ENCODE assay signal across 1 cellular context in the genomic region with DNA sequence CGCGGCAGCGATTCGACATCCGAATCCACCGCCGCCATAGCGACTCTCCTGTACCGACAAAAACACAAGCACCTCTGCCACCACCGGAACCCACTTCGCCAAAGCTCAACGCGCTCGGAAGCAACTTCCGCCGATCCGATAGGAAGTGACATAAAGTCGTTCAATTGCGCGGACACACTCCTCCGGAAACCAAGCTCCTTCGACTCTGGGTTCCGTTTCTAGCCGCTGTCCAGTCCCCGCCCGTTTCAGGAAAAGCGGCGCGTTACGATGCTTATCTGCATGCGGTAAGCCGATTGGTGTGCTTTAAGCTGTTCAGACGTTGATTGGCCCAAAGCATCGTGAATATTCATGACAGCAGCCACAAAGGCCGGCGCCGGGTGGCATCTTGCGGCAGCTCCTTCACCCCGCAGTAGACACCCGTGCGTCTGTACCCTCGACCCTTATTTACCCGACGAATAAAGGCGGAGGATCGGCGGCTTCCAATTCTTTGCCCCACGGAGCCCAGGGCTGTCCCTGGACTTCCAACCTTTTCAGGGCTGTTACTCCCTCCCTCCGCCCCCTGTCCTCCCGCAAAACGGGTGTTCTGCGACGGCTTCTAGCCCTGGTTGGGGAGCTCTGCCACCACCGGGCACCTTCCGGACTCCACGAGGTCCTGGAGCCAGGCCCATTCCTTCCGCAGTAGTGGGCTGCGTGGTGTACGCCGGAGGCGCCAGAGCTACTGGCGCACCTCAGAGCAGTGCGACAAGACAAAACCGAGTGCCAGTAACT.
A peak's percentile ranks its signal among the peaks of the same experiment; 100 is the strongest.
TF ChIP-seq lines count a peak whose summit lies in the region.

A gene with protein sequence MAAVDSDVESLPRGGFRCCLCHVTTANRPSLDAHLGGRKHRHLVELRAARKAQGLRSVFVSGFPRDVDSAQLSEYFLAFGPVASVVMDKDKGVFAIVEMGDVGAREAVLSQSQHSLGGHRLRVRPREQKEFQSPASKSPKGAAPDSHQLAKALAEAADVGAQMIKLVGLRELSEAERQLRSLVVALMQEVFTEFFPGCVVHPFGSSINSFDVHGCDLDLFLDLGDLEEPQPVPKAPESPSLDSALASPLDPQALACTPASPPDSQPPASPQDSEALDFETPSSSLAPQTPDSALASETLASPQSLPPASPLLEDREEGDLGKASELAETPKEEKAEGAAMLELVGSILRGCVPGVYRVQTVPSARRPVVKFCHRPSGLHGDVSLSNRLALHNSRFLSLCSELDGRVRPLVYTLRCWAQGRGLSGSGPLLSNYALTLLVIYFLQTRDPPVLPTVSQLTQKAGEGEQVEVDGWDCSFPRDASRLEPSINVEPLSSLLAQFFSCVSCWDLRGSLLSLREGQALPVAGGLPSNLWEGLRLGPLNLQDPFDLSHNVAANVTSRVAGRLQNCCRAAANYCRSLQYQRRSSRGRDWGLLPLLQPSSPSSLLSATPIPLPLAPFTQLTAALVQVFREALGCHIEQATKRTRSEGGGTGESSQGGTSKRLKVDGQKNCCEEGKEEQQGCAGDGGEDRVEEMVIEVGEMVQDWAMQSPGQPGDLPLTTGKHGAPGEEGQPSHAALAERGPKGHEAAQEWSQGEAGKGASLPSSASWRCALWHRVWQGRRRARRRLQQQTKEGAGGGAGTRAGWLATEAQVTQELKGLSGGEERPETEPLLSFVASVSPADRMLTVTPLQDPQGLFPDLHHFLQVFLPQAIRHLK (minus strand): TSS at position 76 of the 768 bp plus-strand sequence. CDS start 38 bp downstream, at position 38.

TF ChIP-seq in HepG2, 621 proteins besides CTCF, POLR2A, EP300 and RAD21 (continued from another document and continues in another):
- TF ChIP-seq, protein P1, sequence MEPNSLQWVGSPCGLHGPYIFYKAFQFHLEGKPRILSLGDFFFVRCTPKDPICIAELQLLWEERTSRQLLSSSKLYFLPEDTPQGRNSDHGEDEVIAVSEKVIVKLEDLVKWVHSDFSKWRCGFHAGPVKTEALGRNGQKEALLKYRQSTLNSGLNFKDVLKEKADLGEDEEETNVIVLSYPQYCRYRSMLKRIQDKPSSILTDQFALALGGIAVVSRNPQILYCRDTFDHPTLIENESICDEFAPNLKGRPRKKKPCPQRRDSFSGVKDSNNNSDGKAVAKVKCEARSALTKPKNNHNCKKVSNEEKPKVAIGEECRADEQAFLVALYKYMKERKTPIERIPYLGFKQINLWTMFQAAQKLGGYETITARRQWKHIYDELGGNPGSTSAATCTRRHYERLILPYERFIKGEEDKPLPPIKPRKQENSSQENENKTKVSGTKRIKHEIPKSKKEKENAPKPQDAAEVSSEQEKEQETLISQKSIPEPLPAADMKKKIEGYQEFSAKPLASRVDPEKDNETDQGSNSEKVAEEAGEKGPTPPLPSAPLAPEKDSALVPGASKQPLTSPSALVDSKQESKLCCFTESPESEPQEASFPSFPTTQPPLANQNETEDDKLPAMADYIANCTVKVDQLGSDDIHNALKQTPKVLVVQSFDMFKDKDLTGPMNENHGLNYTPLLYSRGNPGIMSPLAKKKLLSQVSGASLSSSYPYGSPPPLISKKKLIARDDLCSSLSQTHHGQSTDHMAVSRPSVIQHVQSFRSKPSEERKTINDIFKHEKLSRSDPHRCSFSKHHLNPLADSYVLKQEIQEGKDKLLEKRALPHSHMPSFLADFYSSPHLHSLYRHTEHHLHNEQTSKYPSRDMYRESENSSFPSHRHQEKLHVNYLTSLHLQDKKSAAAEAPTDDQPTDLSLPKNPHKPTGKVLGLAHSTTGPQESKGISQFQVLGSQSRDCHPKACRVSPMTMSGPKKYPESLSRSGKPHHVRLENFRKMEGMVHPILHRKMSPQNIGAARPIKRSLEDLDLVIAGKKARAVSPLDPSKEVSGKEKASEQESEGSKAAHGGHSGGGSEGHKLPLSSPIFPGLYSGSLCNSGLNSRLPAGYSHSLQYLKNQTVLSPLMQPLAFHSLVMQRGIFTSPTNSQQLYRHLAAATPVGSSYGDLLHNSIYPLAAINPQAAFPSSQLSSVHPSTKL (CRISPR knock-in tag; IDR thresholded peaks at IDR 0.05), result peak; percentile 68; the same call in 1 of the 2 replicates
- peak; percentile 94 for TF ChIP-seq DMAP1 (CRISPR knock-in tag; IDR thresholded peaks at IDR 0.05)
- TF ChIP-seq ZNF34 (CRISPR knock-in tag; IDR thresholded peaks at IDR 0.05; ENCODE audit: borderline replicate concordance), result no peak; the same call in 1 of the 2 replicates
- no peak for TF ChIP-seq NCOA5 (CRISPR knock-in tag; IDR thresholded peaks at IDR 0.05)
- no peak for TF ChIP-seq ADNP (CRISPR knock-in tag; IDR thresholded peaks at IDR 0.05)
- peak; percentile 90 for TF ChIP-seq ZNF605 (CRISPR knock-in tag; IDR thresholded peaks at IDR 0.05)
- TF ChIP-seq CBX1 (IDR thresholded peaks at IDR 0.05; ENCODE audit: low read depth), result peak; percentile 76
- TF ChIP-seq, protein P2, sequence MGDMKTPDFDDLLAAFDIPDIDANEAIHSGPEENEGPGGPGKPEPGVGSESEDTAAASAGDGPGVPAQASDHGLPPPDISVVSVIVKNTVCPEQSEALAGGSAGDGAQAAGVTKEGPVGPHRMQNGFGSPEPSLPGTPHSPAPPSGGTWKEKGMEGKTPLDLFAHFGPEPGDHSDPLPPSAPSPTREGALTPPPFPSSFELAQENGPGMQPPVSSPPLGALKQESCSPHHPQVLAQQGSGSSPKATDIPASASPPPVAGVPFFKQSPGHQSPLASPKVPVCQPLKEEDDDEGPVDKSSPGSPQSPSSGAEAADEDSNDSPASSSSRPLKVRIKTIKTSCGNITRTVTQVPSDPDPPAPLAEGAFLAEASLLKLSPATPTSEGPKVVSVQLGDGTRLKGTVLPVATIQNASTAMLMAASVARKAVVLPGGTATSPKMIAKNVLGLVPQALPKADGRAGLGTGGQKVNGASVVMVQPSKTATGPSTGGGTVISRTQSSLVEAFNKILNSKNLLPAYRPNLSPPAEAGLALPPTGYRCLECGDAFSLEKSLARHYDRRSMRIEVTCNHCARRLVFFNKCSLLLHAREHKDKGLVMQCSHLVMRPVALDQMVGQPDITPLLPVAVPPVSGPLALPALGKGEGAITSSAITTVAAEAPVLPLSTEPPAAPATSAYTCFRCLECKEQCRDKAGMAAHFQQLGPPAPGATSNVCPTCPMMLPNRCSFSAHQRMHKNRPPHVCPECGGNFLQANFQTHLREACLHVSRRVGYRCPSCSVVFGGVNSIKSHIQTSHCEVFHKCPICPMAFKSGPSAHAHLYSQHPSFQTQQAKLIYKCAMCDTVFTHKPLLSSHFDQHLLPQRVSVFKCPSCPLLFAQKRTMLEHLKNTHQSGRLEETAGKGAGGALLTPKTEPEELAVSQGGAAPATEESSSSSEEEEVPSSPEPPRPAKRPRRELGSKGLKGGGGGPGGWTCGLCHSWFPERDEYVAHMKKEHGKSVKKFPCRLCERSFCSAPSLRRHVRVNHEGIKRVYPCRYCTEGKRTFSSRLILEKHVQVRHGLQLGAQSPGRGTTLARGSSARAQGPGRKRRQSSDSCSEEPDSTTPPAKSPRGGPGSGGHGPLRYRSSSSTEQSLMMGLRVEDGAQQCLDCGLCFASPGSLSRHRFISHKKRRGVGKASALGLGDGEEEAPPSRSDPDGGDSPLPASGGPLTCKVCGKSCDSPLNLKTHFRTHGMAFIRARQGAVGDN (CRISPR knock-in tag; IDR thresholded peaks at IDR 0.05), result peak; percentile 89
- no peak for TF ChIP-seq ZBTB3 (CRISPR knock-in tag; IDR thresholded peaks at IDR 0.05; ENCODE audit: borderline replicate concordance, low read depth)
- no peak for TF ChIP-seq SMARCC2 (IDR thresholded peaks at IDR 0.05)
- TF ChIP-seq, protein P3, sequence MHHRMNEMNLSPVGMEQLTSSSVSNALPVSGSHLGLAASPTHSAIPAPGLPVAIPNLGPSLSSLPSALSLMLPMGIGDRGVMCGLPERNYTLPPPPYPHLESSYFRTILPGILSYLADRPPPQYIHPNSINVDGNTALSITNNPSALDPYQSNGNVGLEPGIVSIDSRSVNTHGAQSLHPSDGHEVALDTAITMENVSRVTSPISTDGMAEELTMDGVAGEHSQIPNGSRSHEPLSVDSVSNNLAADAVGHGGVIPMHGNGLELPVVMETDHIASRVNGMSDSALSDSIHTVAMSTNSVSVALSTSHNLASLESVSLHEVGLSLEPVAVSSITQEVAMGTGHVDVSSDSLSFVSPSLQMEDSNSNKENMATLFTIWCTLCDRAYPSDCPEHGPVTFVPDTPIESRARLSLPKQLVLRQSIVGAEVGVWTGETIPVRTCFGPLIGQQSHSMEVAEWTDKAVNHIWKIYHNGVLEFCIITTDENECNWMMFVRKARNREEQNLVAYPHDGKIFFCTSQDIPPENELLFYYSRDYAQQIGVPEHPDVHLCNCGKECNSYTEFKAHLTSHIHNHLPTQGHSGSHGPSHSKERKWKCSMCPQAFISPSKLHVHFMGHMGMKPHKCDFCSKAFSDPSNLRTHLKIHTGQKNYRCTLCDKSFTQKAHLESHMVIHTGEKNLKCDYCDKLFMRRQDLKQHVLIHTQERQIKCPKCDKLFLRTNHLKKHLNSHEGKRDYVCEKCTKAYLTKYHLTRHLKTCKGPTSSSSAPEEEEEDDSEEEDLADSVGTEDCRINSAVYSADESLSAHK (CRISPR knock-in tag; IDR thresholded peaks at IDR 0.05; ENCODE audit: borderline replicate concordance), result no peak
- 0 out of 2 replicates have a peak, but pooled peaks have one; percentile 61 for TF ChIP-seq ZMAT3 (CRISPR knock-in tag; conservative IDR thresholded peaks at IDR 0.05)
- no peak for TF ChIP-seq RELA (CRISPR knock-in tag; IDR thresholded peaks at IDR 0.05)
- TF ChIP-seq MZF1 (CRISPR knock-in tag; IDR thresholded peaks at IDR 0.05; ENCODE audit: borderline replicate concordance), result peak; percentile 89; the same call in 1 of the 2 replicates
- TF ChIP-seq, protein P4, sequence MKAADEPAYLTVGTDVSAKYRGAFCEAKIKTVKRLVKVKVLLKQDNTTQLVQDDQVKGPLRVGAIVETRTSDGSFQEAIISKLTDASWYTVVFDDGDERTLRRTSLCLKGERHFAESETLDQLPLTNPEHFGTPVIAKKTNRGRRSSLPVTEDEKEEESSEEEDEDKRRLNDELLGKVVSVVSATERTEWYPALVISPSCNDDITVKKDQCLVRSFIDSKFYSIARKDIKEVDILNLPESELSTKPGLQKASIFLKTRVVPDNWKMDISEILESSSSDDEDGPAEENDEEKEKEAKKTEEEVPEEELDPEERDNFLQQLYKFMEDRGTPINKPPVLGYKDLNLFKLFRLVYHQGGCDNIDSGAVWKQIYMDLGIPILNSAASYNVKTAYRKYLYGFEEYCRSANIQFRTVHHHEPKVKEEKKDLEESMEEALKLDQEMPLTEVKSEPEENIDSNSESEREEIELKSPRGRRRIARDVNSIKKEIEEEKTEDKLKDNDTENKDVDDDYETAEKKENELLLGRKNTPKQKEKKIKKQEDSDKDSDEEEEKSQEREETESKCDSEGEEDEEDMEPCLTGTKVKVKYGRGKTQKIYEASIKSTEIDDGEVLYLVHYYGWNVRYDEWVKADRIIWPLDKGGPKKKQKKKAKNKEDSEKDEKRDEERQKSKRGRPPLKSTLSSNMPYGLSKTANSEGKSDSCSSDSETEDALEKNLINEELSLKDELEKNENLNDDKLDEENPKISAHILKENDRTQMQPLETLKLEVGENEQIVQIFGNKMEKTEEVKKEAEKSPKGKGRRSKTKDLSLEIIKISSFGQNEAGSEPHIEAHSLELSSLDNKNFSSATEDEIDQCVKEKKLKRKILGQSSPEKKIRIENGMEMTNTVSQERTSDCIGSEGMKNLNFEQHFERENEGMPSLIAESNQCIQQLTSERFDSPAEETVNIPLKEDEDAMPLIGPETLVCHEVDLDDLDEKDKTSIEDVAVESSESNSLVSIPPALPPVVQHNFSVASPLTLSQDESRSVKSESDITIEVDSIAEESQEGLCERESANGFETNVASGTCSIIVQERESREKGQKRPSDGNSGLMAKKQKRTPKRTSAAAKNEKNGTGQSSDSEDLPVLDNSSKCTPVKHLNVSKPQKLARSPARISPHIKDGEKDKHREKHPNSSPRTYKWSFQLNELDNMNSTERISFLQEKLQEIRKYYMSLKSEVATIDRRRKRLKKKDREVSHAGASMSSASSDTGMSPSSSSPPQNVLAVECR (CRISPR knock-in tag; IDR thresholded peaks at IDR 0.05; ENCODE audit: borderline replicate concordance), result peak; percentile 90
- TF ChIP-seq ZSCAN29 (CRISPR knock-in tag; conservative IDR thresholded peaks at IDR 0.05), result 0 out of 2 replicates have a peak, but pooled peaks have one; percentile 81
- no peak for TF ChIP-seq FOXJ3 (CRISPR knock-in tag; IDR thresholded peaks at IDR 0.05; ENCODE audit: borderline replicate concordance)
- TF ChIP-seq POLR2AphosphoS5 (IDR thresholded peaks at IDR 0.05; ENCODE audit: low read depth, low read length), result peak; percentile 97
- TF ChIP-seq ZNF749 (CRISPR knock-in tag; IDR thresholded peaks at IDR 0.05; ENCODE audit: borderline replicate concordance), result no peak
- no peak for TF ChIP-seq MAFK (conservative IDR thresholded peaks at IDR 0.05 in 1 of 2, IDR thresholded peaks at IDR 0.05 in 1 of 2; ENCODE audit: low read length in 2 of 2)
- TF ChIP-seq, protein P5, sequence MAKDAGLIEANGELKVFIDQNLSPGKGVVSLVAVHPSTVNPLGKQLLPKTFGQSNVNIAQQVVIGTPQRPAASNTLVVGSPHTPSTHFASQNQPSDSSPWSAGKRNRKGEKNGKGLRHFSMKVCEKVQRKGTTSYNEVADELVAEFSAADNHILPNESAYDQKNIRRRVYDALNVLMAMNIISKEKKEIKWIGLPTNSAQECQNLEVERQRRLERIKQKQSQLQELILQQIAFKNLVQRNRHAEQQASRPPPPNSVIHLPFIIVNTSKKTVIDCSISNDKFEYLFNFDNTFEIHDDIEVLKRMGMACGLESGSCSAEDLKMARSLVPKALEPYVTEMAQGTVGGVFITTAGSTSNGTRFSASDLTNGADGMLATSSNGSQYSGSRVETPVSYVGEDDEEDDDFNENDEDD (CRISPR knock-in tag; IDR thresholded peaks at IDR 0.05; ENCODE audit: borderline replicate concordance), result peak; percentile 80
- TF ChIP-seq DNMT3B (CRISPR knock-in tag; conservative IDR thresholded peaks at IDR 0.05), result no peak; the same call in 1 of the 2 replicates
- no peak for TF ChIP-seq STAG1 (CRISPR knock-in tag; IDR thresholded peaks at IDR 0.05)
- TF ChIP-seq SPEN (CRISPR knock-in tag; IDR thresholded peaks at IDR 0.05; ENCODE audit: low read depth), result peak; percentile 95
- TF ChIP-seq AGO2 (optimal IDR thresholded peaks at IDR 0.05; ENCODE audit: low read depth, low read length), result peak; percentile 78
- no peak for TF ChIP-seq ETV6 (CRISPR knock-in tag; conservative IDR thresholded peaks at IDR 0.05)
- TF ChIP-seq CENPT (CRISPR knock-in tag; IDR thresholded peaks at IDR 0.05; ENCODE audit: low read depth), result no peak
- no peak for TF ChIP-seq ZNF282 (IDR thresholded peaks at IDR 0.05; ENCODE audit: partially characterized antibody)
- TF ChIP-seq, protein P6, sequence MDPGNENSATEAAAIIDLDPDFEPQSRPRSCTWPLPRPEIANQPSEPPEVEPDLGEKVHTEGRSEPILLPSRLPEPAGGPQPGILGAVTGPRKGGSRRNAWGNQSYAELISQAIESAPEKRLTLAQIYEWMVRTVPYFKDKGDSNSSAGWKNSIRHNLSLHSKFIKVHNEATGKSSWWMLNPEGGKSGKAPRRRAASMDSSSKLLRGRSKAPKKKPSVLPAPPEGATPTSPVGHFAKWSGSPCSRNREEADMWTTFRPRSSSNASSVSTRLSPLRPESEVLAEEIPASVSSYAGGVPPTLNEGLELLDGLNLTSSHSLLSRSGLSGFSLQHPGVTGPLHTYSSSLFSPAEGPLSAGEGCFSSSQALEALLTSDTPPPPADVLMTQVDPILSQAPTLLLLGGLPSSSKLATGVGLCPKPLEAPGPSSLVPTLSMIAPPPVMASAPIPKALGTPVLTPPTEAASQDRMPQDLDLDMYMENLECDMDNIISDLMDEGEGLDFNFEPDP (CRISPR knock-in tag; conservative IDR thresholded peaks at IDR 0.05), result 0 out of 2 replicates have a peak, but pooled peaks have one; percentile 72
- TF ChIP-seq ZZZ3 (CRISPR knock-in tag; IDR thresholded peaks at IDR 0.05; ENCODE audit: borderline replicate concordance), result peak; percentile 85; the same call in 1 of the 2 replicates
- no peak for TF ChIP-seq ZNF7 (CRISPR knock-in tag; IDR thresholded peaks at IDR 0.05)
- no peak for TF ChIP-seq ZNF577 (CRISPR knock-in tag; IDR thresholded peaks at IDR 0.05; ENCODE audit: borderline replicate concordance, low read depth)
